In the genomic region with DNA sequence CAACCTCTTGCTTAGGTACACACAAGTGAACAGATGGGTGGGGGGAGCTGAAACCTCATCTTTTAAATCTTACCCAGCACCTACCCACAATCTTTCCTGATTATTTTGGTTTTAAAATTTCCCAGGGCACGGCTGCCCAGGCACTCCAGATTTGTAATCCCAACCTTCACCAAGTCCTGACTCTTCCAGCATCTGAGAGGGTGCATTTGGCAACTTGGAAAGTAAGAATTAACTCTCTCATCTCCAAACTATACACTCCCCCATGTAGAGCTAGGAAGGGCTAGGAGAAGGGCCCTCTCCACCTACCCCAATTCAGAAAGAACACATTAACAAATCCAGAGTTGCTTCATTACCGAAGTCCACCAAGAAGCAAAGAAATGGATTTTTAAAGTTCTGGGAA, we compare ENCODE assay signal across 11 cellular contexts. TPM values are rescaled to one million over a fixed set of nuclear protein-coding genes. Genes with fewer than 3 reads are reported as not detected.
DNase-seq lines count a peak whose midpoint lies in the region; TF ChIP-seq lines count a peak whose summit lies in the region.
"Had no signal": no experiment of that assay in that cellular context is flagged by ENCODE, and none has a peak within 500 bp of the region (broad histone marks: within the 10 kb centered on the region; RNA-seq: fewer than 3 reads in every experiment).

No MANE protein-coding gene starts in this region.

- H3K9me3 ChIP-seq in left ventricle myocardium inferior (replicated peaks): peaks cover 8% of the 10 kb centered on the region
- H3K9me3 ChIP-seq in prostate gland: no peaks in the 10 kb centered on the region

- TF ChIP-seq CTCF in C4-2B (conservative IDR thresholded peaks at IDR 0.05) (no peak), left ventricle myocardium inferior (IDR thresholded peaks at IDR 0.05; ENCODE audit: borderline replicate concordance) (no peak), prostate gland (IDR thresholded peaks at IDR 0.05) (no peak)

- H3K4me3 ChIP-seq in left ventricle myocardium inferior (peak overlapping the region; percentile 77), prostate gland (peak overlapping the region; percentile 52 to 55)

- peak; percentile 58 for DNase-seq in amniotic epithelial cell (ENCODE audit: low read depth)
- DNase-seq in left ventricle myocardium inferior: no peak
- DNase-seq in prostate gland (ENCODE audit: low spot score): no peak
- DNase-seq in middle frontal gyrus (ENCODE audit: extremely low spot score, low spot score): no peak
- no peak for DNase-seq in SK-N-DZ (ENCODE audit: low spot score)
- DNase-seq in NCI-H345 treated with DMSO at 0.1 percent for 48 hours (lab: John Stamatoyannopoulos, UW; ENCODE audit: unreplicated experiment): no peak
- DNase-seq in OCI-M1 (lab: John Stamatoyannopoulos, UW): no peak
- DNase-seq: COR-L47, NCI-H1048, T-helper 17 cell had no signal

- intact Hi-C loops in left ventricle myocardium inferior (cut with micrococcal nuclease): loop anchor here (10.0 kb wide), 1 partner anchor 128 kb away; no protein-coding TSS in a partner anchor
- intact Hi-C loops in prostate gland (cut with DNase I): loop anchor here (2.0 to 5.0 kb wide), 6 partner anchors 45 to 235 kb away; no protein-coding TSS in a partner anchor

- H3K36me3 ChIP-seq in left ventricle myocardium inferior (no peaks in the 10 kb centered on the region), prostate gland (no peaks in the 10 kb centered on the region)

- H3K27me3 ChIP-seq in left ventricle myocardium inferior (ENCODE audit: low read depth): no peaks in the 10 kb centered on the region
- no peaks in the 10 kb centered on the region for H3K27me3 ChIP-seq in prostate gland (replicated peaks; ENCODE audit: insufficient read depth)

- H3K27ac ChIP-seq in C4-2B (peak overlapping the region; percentile 70; the same call in 1 of the 2 replicates), left ventricle myocardium inferior (replicated peaks) (peak overlapping the region; percentile 87), prostate gland (peak overlapping the region; percentile 74 to 77)

- 25% methylated on average over 2 of the region's 2 CpGs for WGBS in prostate gland

- H3K4me1 ChIP-seq in left ventricle myocardium inferior (peaks cover 62% of the 10 kb centered on the region), prostate gland (replicated peaks) (peaks cover 4% of the 10 kb centered on the region)

- TF ChIP-seq POLR2A in prostate gland (IDR thresholded peaks at IDR 0.05): no peak

RNA-seq across cellular contexts. Expression of gene PRICKLE2, which starts 41.7 kb away (rescaled TPM):
- total RNA-seq in left ventricle myocardium inferior (8.7 TPM), prostate gland (10 to 100 TPM; 11.9 to 21.0 TPM)
- polyA plus RNA-seq in SK-N-DZ (2014; cell fraction: cytosol; rRNA removed): 0.03 and 0.09 TPM in 2 replicates
- not detected in 2 replicates for polyA plus RNA-seq in SK-N-DZ (2014; cell fraction: nucleus; rRNA removed)
